In genomic region chr5:111144352-111144930, GRCh38 we compare ENCODE assay signal across 12 cellular contexts. TPM values are rescaled to one million over a fixed set of nuclear protein-coding genes. Genes with fewer than 3 reads are reported as not detected.
DNase-seq lines count a peak whose midpoint lies in the region; ATAC-seq and TF ChIP-seq lines count a peak whose summit lies in the region.
"Had no signal": no experiment of that assay in that cellular context is flagged by ENCODE, and none has a peak within 500 bp of the region (broad histone marks: within the 10 kb centered on the region; RNA-seq: fewer than 3 reads in every experiment).

No MANE protein-coding gene starts in this region.

- peak; percentile 89 for ATAC-seq in GM19328 (IDR thresholded peaks at IDR 0.05; ENCODE audit: unreplicated experiment)
- peak; percentile 99 for ATAC-seq in HG02938 (IDR thresholded peaks at IDR 0.05; ENCODE audit: unreplicated experiment)
- ATAC-seq in activated T-helper 17 cell treated with anti-CD3 and anti-CD28 coated beads, Interleukin-2, amount 50 U/mL, for 72 hours (replicated peaks) = peak; percentile 88

- DNase-seq in GM03348 (ENCODE audit: low spot score) (peak; percentile 8), ovary (no peak), CD1c-positive myeloid dendritic cell (ENCODE audit: extremely low spot score) (no peak)
- DNase-seq in stimulated activated naive CD4-positive, alpha-beta T cell (lab: John Stamatoyannopoulos, UW) = no peak
- no peak for DNase-seq in stimulated activated CD4-positive, alpha-beta T cell treated with anti-CD3 and anti-CD28 coated beads, Interleukin-4, amount 100 ng/mL, for 1 hour
- DNase-seq: C1 segment of cervical spinal cord, cerebellar nuclear complex, NCI-H2107 had no signal

- H3K36me3 ChIP-seq in ovary = no peaks in the 10 kb centered on the region

- TF ChIP-seq POLR2A in ovary (IDR thresholded peaks at IDR 0.05) = no peak

- no peak for TF ChIP-seq CTCF in ovary (IDR thresholded peaks at IDR 0.05)

- H3K4me1 ChIP-seq in ovary (ENCODE audit: insufficient read depth) = no peaks in the 10 kb centered on the region
- H3K4me1 ChIP-seq: parathyroid adenoma had no signal

- no peak overlapping the region for H3K27ac Mint-ChIP-seq in activated T-helper 17 cell treated with anti-CD3 and anti-CD28 coated beads, Interleukin-2, amount 50 U/mL, for 72 hours

- no peaks in the 10 kb centered on the region for H3K27me3 ChIP-seq in ovary

- H3K9me3 ChIP-seq in ovary = no peaks in the 10 kb centered on the region

- intact Hi-C loops in ovary (cut with DNase I) = no loop called here

- no peaks in the 10 kb centered on the region for H3K9me3 Mint-ChIP-seq in activated T-helper 17 cell treated with anti-CD3 and anti-CD28 coated beads, Interleukin-2, amount 50 U/mL, for 72 hours

- peaks cover 8% of the 10 kb centered on the region for H3K4me1 Mint-ChIP-seq in activated T-helper 17 cell treated with anti-CD3 and anti-CD28 coated beads, Interleukin-2, amount 50 U/mL, for 72 hours

- no peak overlapping the region for H3K4me3 Mint-ChIP-seq in activated T-helper 17 cell treated with anti-CD3 and anti-CD28 coated beads, Interleukin-2, amount 50 U/mL, for 72 hours

- peaks cover 3% of the 10 kb centered on the region for H3K27me3 Mint-ChIP-seq in activated T-helper 17 cell treated with anti-CD3 and anti-CD28 coated beads, Interleukin-2, amount 50 U/mL, for 72 hours

- WGBS in ovary, 3 donors = 41 to 57% (median 52%) methylated on average over 1 of the region's 1 CpG

- H3K27ac ChIP-seq in ovary = no peak overlapping the region
- H3K27ac ChIP-seq: parathyroid adenoma had no signal

- no peaks in the 10 kb centered on the region for H3K36me3 Mint-ChIP-seq in activated T-helper 17 cell treated with anti-CD3 and anti-CD28 coated beads, Interleukin-2, amount 50 U/mL, for 72 hours (ENCODE audit: low read depth)

- no peak for TF ChIP-seq EP300 in ovary (IDR thresholded peaks at IDR 0.05)

- H3K4me3 ChIP-seq in ovary = no peak overlapping the region

RNA-seq across cellular contexts. Expression of gene WDR36, which starts 52.3 kb away (rescaled TPM):
- total RNA-seq in activated T-helper 17 cell treated with anti-CD3 and anti-CD28 coated beads, Interleukin-2, amount 50 U/mL, for 72 hours = 10 to 100 TPM; 34.3 to 58.7 TPM
- total RNA-seq in ovary = 10 to 100 TPM; 17.3 to 36.9 (median 26.7) TPM
- polyA plus RNA-seq in ovary = 1 to 10 TPM; 7.0 to 9.4 TPM
